Comparison of ENCODE assay signal across 12 cellular contexts in the genomic region with DNA sequence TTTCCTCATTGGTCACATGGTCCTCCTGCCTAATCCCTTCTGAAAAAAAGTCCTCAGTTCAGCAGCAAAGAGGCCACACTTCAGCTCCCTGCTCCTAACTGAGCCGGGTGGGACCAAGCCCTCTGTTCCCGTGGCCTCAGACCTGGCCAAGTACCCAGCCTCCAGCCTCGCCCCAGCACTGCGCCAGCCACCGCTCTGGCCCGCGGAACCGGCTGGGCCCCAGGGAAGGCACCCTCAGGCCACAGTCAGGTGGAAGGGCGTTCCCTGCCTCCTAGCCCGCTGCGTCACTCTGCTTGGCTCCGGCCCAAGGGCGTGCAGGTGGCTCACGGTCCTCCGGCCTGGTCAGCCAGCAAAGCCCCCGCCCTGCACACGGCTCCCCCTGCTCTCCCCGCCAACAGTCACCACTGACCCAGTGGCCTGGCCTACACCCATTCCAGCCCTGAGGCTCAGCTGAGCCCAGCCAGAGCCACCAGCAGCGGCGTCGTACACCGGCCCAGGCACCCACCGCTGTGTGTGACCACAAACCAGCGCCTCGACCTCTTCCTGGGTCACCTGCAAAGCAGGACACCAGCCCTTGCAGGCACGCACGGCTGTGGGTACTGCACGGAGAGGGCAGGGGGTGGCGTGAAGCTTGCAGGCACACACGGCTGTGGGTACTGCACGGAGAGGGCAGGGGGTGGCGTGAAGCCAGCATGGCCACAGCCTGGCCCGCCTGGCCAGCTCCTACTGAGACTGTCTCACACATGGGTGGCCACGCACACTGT. TPM values are rescaled to one million over a fixed set of nuclear protein-coding genes. Genes with fewer than 3 reads are reported as not detected.
DNase-seq lines count a peak whose midpoint lies in the region; ATAC-seq and TF ChIP-seq lines count a peak whose summit lies in the region.
"Had no signal": no experiment of that assay in that cellular context is flagged by ENCODE, and none has a peak within 500 bp of the region (broad histone marks: within the 10 kb centered on the region; RNA-seq: fewer than 3 reads in every experiment).

No MANE protein-coding gene starts in this region.

- H3K9me3 ChIP-seq in liver (ENCODE audit: control insufficient read depth in 4 of 4, low read length in 3 of 4), result no peaks in the 10 kb centered on the region

- peak overlapping the region; percentile 82 for H3K27ac Mint-ChIP-seq in type B pancreatic cell
- H3K27ac Mint-ChIP-seq: activated naive CD8-positive, alpha-beta T cell treated with anti-CD3 and anti-CD28 coated beads for 36 hours had no signal

- TF ChIP-seq CTCF in liver (IDR thresholded peaks at IDR 0.05; ENCODE audit: low read depth, low read length, missing input control) (no peak), type B pancreatic cell (conservative IDR thresholded peaks at IDR 0.05) (no peak)

- 29% methylated on average over 34 of the region's 34 CpGs for WGBS in liver

- no peak overlapping the region for H3K4me3 Mint-ChIP-seq in type B pancreatic cell
- H3K4me3 Mint-ChIP-seq: activated naive CD8-positive, alpha-beta T cell treated with anti-CD3 and anti-CD28 coated beads for 36 hours had no signal

- peaks cover 3% of the 10 kb centered on the region for H3K36me3 Mint-ChIP-seq in type B pancreatic cell

- TF ChIP-seq RAD21 in liver (IDR thresholded peaks at IDR 0.05), result peak in 1 of 2 donors; percentile 42

- DNase-seq in NCI-H146 (lab: John Stamatoyannopoulos, UW), result peak; percentile 18
- DNase-seq in NCI-H146 treated with DMSO at 0.1 percent for 48 hours (lab: John Stamatoyannopoulos, UW; ENCODE audit: unreplicated experiment), result no peak
- DNase-seq in cerebellum (ENCODE audit: low spot score), result peak; percentile 49
- no peak for DNase-seq in type B pancreatic cell (ENCODE audit: extremely low spot score, unreplicated experiment)
- no peak for DNase-seq in activated CD4-positive, alpha-beta T cell treated with anti-CD3 and anti-CD28 coated beads for 48 hours
- DNase-seq in NOMO-1 (lab: John Stamatoyannopoulos, UW; ENCODE audit: unreplicated experiment in 2 of 2), result no peak
- DNase-seq: ACHN; activated naive CD8-positive, alpha-beta T cell treated with anti-CD3 and anti-CD28 coated beads for 36 hours; glutamatergic neuron; NCI-H187 had no signal

- H3K4me1 Mint-ChIP-seq in type B pancreatic cell (ENCODE audit: unreplicated experiment), result no peaks in the 10 kb centered on the region
- H3K4me1 Mint-ChIP-seq: activated naive CD8-positive, alpha-beta T cell treated with anti-CD3 and anti-CD28 coated beads for 36 hours had no signal

- peaks cover 9 to 32% (median 19%) of the 10 kb centered on the region in 4 donors for H3K36me3 ChIP-seq in liver (ENCODE audit: control insufficient read depth in 4 of 4, insufficient read depth in 3 of 4, low read depth in 1 of 4, low read length in 3 of 4)

- H3K27me3 Mint-ChIP-seq in type B pancreatic cell, result no peaks in the 10 kb centered on the region
- H3K27me3 Mint-ChIP-seq: activated naive CD8-positive, alpha-beta T cell treated with anti-CD3 and anti-CD28 coated beads for 36 hours had no signal

- H3K4me3 ChIP-seq in liver (ENCODE audit: low read depth in 1 of 3, low read length in 3 of 3), result no peak overlapping the region

- H3K9me3 Mint-ChIP-seq in type B pancreatic cell, result no peaks in the 10 kb centered on the region
- H3K9me3 Mint-ChIP-seq: activated naive CD8-positive, alpha-beta T cell treated with anti-CD3 and anti-CD28 coated beads for 36 hours had no signal

- no peak for ATAC-seq in GM21576 (IDR thresholded peaks at IDR 0.05; ENCODE audit: unreplicated experiment)

- peaks cover 15 to 49% (median 35%) of the 10 kb centered on the region in 4 donors for H3K4me1 ChIP-seq in liver (ENCODE audit: control insufficient read depth in 4 of 4, insufficient read depth in 4 of 4, low read length in 3 of 4)

- peak overlapping the region; percentile 88 to 89 for H3K27ac ChIP-seq in liver (ENCODE audit: low read depth in 1 of 2, low read length in 2 of 2)

- peak overlapping the region in 1 of 2 donors; percentile 74 for H3K9ac ChIP-seq in liver (ENCODE audit: low read depth in 1 of 2, low read length in 2 of 2)

- H3K27me3 ChIP-seq in liver (ENCODE audit: control insufficient read depth in 4 of 4, insufficient read depth in 4 of 4, low read length in 3 of 4), result no peaks in the 10 kb centered on the region

TF ChIP-seq in liver, 16 proteins besides CTCF, POLR2A, EP300 and RAD21:
- TF ChIP-seq FOXA2 (IDR thresholded peaks at IDR 0.05) (no peak), REST (IDR thresholded peaks at IDR 0.05) (peak; percentile 12), GABPA (IDR thresholded peaks at IDR 0.05 in 1 of 2, conservative IDR thresholded peaks at IDR 0.05 in 1 of 2) (no peak), EGR1 (IDR thresholded peaks at IDR 0.05; ENCODE audit: low read depth in 2 of 2) (peak in 1 of 2 donors; percentile 39), NR2F2 (IDR thresholded peaks at IDR 0.05) (no peak), SP1 (IDR thresholded peaks at IDR 0.05) (peak; percentile 65), HNF4A (conservative IDR thresholded peaks at IDR 0.05) (peak in 1 of 2 donors; percentile 62), JUND (IDR thresholded peaks at IDR 0.05) (no peak), YY1 (IDR thresholded peaks at IDR 0.05) (no peak), ZBTB33 (IDR thresholded peaks at IDR 0.05) (no peak), HNF4G (IDR thresholded peaks at IDR 0.05) (no peak), RXRA (IDR thresholded peaks at IDR 0.05) (peak; percentile 50 to 69), TAF1 (conservative IDR thresholded peaks at IDR 0.05) (no peak), FOXA1 (IDR thresholded peaks at IDR 0.05) (no peak)
- TF ChIP-seq, protein P1, sequence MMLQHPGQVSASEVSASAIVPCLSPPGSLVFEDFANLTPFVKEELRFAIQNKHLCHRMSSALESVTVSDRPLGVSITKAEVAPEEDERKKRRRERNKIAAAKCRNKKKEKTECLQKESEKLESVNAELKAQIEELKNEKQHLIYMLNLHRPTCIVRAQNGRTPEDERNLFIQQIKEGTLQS (IDR thresholded peaks at IDR 0.05), result no peak
- TF ChIP-seq, protein P2, sequence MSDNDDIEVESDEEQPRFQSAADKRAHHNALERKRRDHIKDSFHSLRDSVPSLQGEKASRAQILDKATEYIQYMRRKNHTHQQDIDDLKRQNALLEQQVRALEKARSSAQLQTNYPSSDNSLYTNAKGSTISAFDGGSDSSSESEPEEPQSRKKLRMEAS (IDR thresholded peaks at IDR 0.05), result no peak

RNA-seq across cellular contexts. Expression of gene NADK, which starts 19.4 kb away (rescaled TPM):
- total RNA-seq in cerebellum (22.4 TPM), liver (100 to 1,000 TPM in 1 of 2 donors, 10 to 100 TPM in 1; 39.2 to 105 TPM), type B pancreatic cell (ENCODE audit: low replicate concordance) (78.4 and 89.2 TPM in 2 replicates)
- 10 to 100 TPM; 77.9 to 89.4 TPM for polyA plus RNA-seq in liver

RNA-seq across cellular contexts. Expression of gene CDK11A, which starts 34.7 kb away (rescaled TPM):
- 12.8 TPM for total RNA-seq in cerebellum
- 10 to 100 TPM; 13.8 to 17.0 TPM for total RNA-seq in liver
- 10 to 100 TPM; 13.7 to 14.1 TPM for polyA plus RNA-seq in liver
- total RNA-seq in type B pancreatic cell (ENCODE audit: low replicate concordance), result 45.9 and 47.0 TPM in 2 replicates

Comparison
In these comparisons a context has a peak if more than half of its experiments do, and no peak if none do; other contexts are left out.
1. DNase-seq: peak in NCI-H146 (single experiment) and cerebellum (single experiment); none in NCI-H146 treated with DMSO at 0.1 percent for 48 hours (single experiment), type B pancreatic cell (single experiment), activated CD4-positive, alpha-beta T cell treated with anti-CD3 and anti-CD28 coated beads for 48 hours (single experiment) and NOMO-1 (0 of 2).